In the genomic region with DNA sequence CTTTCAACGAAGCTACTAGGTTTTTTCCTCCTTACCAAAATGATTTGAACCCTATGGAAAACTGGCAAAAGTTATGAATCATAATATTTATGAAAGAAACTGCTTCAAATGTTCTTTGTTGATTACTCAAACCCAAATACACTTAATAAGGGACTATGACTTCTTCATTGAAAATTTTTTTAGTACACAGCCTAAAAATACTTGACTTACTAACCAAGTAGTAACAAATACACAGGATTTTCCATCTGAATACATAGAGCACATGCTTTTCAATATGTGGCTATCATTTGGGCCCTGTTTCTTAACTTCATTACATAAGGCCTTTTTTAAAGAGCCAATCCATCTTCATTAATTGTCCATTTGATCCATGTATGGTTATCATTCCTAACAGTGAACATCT, we compare ENCODE assay signal across 29 cellular contexts.
"Had no signal": no experiment of that assay in that cellular context is flagged by ENCODE, and none has a peak within 500 bp of the region (broad histone marks: within the 10 kb centered on the region; RNA-seq: fewer than 3 reads in every experiment).

No MANE protein-coding gene starts in this region.

- H3K9me3 Mint-ChIP-seq: dendritic cell treated with granulocyte-macrophage colony-stimulating factor and Interleukin-4, amounts not matched to agents 40 ng/mL and 50 ng/mL, for 4 days; effector memory CD8-positive, alpha-beta T cell; immature natural killer cell had no signal

- ATAC-seq: effector memory CD8-positive, alpha-beta T cell; esophagus mucosa; gastroesophageal sphincter; left colon; left lobe of liver; lower lobe of right lung; mucosa of descending colon had no signal

- H3K4me1 Mint-ChIP-seq: endodermal cell had no signal

- H3K36me3 ChIP-seq: colonic mucosa, esophagus squamous epithelium, gastroesophageal sphincter, lower lobe of right lung had no signal

- H3K27ac ChIP-seq: colonic mucosa, epithelial cell of prostate, esophagus squamous epithelium, gastroesophageal sphincter, hepatocyte, lower lobe of right lung had no signal

- H3K27me3 ChIP-seq: colonic mucosa, esophagus squamous epithelium, gastroesophageal sphincter, heart left ventricle, hepatocyte had no signal

- H3K4me1 ChIP-seq: colonic mucosa, esophagus squamous epithelium had no signal

- H3K9me3 ChIP-seq: colonic mucosa, esophagus squamous epithelium, gastroesophageal sphincter, lower lobe of right lung had no signal

- H3K4me3 Mint-ChIP-seq: dendritic cell treated with granulocyte-macrophage colony-stimulating factor and Interleukin-4, amounts not matched to agents 40 ng/mL and 50 ng/mL, for 4 days; effector memory CD8-positive, alpha-beta T cell; endodermal cell; mesothelial cell of epicardium; naive B cell had no signal

- H3K27me3 Mint-ChIP-seq: dendritic cell treated with granulocyte-macrophage colony-stimulating factor and Interleukin-4, amounts not matched to agents 40 ng/mL and 50 ng/mL, for 4 days; effector memory CD8-positive, alpha-beta T cell; naive B cell had no signal

- DNase-seq: colonic mucosa; cortex of kidney; effector CD8-positive, alpha-beta T cell; effector memory CD8-positive, alpha-beta T cell; endodermal cell; erythroblast; esophagus squamous epithelium; foreskin fibroblast; foreskin melanocyte; heart left ventricle; hypothalamus; immature natural killer cell; islet precursor cell; kidney; kidney glomerular epithelial cell; left colon; left ventricle myocardium superior; lower lobe of right lung; mesenchymal stem cell; mucosa of descending colon; naive B cell had no signal

- FAIRE-seq: endometrium, kidney had no signal

- H3K27ac Mint-ChIP-seq: dendritic cell treated with granulocyte-macrophage colony-stimulating factor and Interleukin-4, amounts not matched to agents 40 ng/mL and 50 ng/mL, for 4 days; endodermal cell; mesothelial cell of epicardium had no signal

- H3K4me3 ChIP-seq: colonic mucosa, esophagus squamous epithelium, gastroesophageal sphincter, heart left ventricle, hepatocyte, lower lobe of right lung, mucosa of descending colon had no signal
